18 cellular contexts compared by ENCODE assay signal in genomic region chr1:45793942-45794604, GRCh38. TPM values are rescaled to one million over a fixed set of nuclear protein-coding genes. Genes with fewer than 3 reads are reported as not detected.
A peak's percentile ranks its signal among the peaks of the same experiment; 100 is the strongest.
DNase-seq lines count a peak whose midpoint lies in the region; ATAC-seq and TF ChIP-seq lines count a peak whose summit lies in the region.
"Had no signal": no experiment of that assay in that cellular context is flagged by ENCODE, and none has a peak within 500 bp of the region (broad histone marks: within the 10 kb centered on the region; RNA-seq: fewer than 3 reads in every experiment).

No MANE protein-coding gene starts in this region.

- TF ChIP-seq RAD21 in HCT116 (IDR thresholded peaks at IDR 0.05; ENCODE audit: low read depth), result peak; percentile 17; the same call in 1 of the 2 replicates

- peak; percentile 71 for ATAC-seq in HCT116
- ATAC-seq: activated CD4-positive, CD25-positive, alpha-beta regulatory T cell treated with anti-CD3 and anti-CD28 coated beads, Interleukin-2, amount 50 U/mL, for 24 hours; activated naive CD4-positive, alpha-beta T cell treated with anti-CD3 and anti-CD28 coated beads, Interleukin-2, amount 50 U/mL, for 72 hours; mucosa of descending colon; T-cell had no signal

- H3K4me1 ChIP-seq in HCT116 (ENCODE audit: control insufficient read depth in 1 of 2, insufficient read depth in 2 of 2, low read length in 2 of 2) (no peaks in the 10 kb centered on the region; a peak in 1 of 4 replicates), OCI-LY7 (ENCODE audit: insufficient read depth, low read length, poor library complexity, severe bottlenecking) (peaks cover 25% of the 10 kb centered on the region), esophagus squamous epithelium (no peaks in the 10 kb centered on the region)
- H3K4me1 ChIP-seq: tibial artery had no signal

- peak overlapping the region; percentile 83 for H2AFZ ChIP-seq in HCT116 (ENCODE audit: low read depth, low read length, poor library complexity, severe bottlenecking)
- H2AFZ ChIP-seq in OCI-LY7 (ENCODE audit: low read length), result peak overlapping the region; percentile 95

- H3K27ac ChIP-seq in HCT116 (ENCODE audit: low read depth, low read length), result no peak overlapping the region
- peak overlapping the region; percentile 2 for H3K27ac ChIP-seq in OCI-LY7 (ENCODE audit: low read depth, low read length, poor library complexity, severe bottlenecking)
- no peak overlapping the region for H3K27ac ChIP-seq in esophagus squamous epithelium
- H3K27ac ChIP-seq: cardiac muscle cell, tibial artery had no signal

- H3K27me3 ChIP-seq in HCT116 (ENCODE audit: insufficient read depth, low read length), result no peaks in the 10 kb centered on the region
- H3K27me3 ChIP-seq in kidney epithelial cell (ENCODE audit: control insufficient read depth, insufficient read depth, low read length), result no peaks in the 10 kb centered on the region
- H3K27me3 ChIP-seq in esophagus squamous epithelium, result peaks cover 0 to 11% (median 0%) of the 10 kb centered on the region in 4 donors
- H3K27me3 ChIP-seq: cardiac muscle cell had no signal

- H3K9me2 ChIP-seq in HCT116 (ENCODE audit: insufficient read depth) (no peaks in the 10 kb centered on the region), OCI-LY7 (ENCODE audit: insufficient read depth, low read length) (no peaks in the 10 kb centered on the region)

- H4K20me1 ChIP-seq in HCT116 (ENCODE audit: insufficient read depth) (no peaks in the 10 kb centered on the region), OCI-LY7 (ENCODE audit: insufficient read depth, low read length) (no peaks in the 10 kb centered on the region)

- RAD21 ChIA-PET in HCT116 (lab: Charles Lee; ENCODE audit: low non-redundant PET in 1 of 2, low total read pairs in 2 of 2, uncharacterized antibody in 2 of 2, unreplicated experiment in 2 of 2), result no interaction called here

- POLR2A ChIA-PET in AG04449 (lab: Yijun Ruan, JAX), result no interaction called here
- POLR2A ChIA-PET in HCT116 (lab: Charles Lee), result interaction anchor here (1.2 kb wide), 1 partner anchor 107 kb away, joined by 3 read pairs; no protein-coding TSS in a partner anchor
- POLR2A ChIA-PET in OCI-LY7 (lab: Charles Lee), result interaction anchor here (1.0 to 1.7 kb wide), 2 partner anchors 9 to 92 kb away, joined by 3 to 9 read pairs; partner anchors contain the start of gene MAST2

- TF ChIP-seq POLR2A in HCT116 (IDR thresholded peaks at IDR 0.05; ENCODE audit: borderline replicate concordance, extremely low read depth, insufficient read depth, insufficient read length) (no peak), esophagus squamous epithelium (IDR thresholded peaks at IDR 0.05) (no peak)

- no peak overlapping the region for H3K9ac ChIP-seq in HCT116 (ENCODE audit: low read length)

- H3K79me2 ChIP-seq in HCT116 (ENCODE audit: insufficient read depth, low read length) (no peaks in the 10 kb centered on the region), OCI-LY7 (ENCODE audit: insufficient read depth, low read depth, low read length) (no peaks in the 10 kb centered on the region)

- H3K36me3 ChIP-seq in HCT116 (ENCODE audit: control insufficient read depth in 1 of 2, insufficient read depth in 2 of 2, low read length in 2 of 2) (no peaks in the 10 kb centered on the region), OCI-LY7 (ENCODE audit: insufficient read depth, low read length) (no peaks in the 10 kb centered on the region), kidney epithelial cell (ENCODE audit: control insufficient read depth, insufficient read depth, low read length) (no peaks in the 10 kb centered on the region), esophagus squamous epithelium (no peaks in the 10 kb centered on the region)
- H3K36me3 ChIP-seq: cardiac muscle cell, tibial artery had no signal

- H3K4me3 ChIP-seq in AG04449 (ENCODE audit: low read depth, low read length) (peak overlapping the region; percentile 23; the same call in 1 of the 2 replicates), HCT116 (replicated peaks in 1 of 2; ENCODE audit: low read depth in 1 of 2, low read length in 2 of 2) (no peak overlapping the region), OCI-LY7 (ENCODE audit: low read depth, low read length, poor library complexity, severe bottlenecking) (peak overlapping the region; percentile 57), kidney epithelial cell (ENCODE audit: low read depth, low read length) (no peak overlapping the region), esophagus squamous epithelium (no peak overlapping the region)
- H3K4me3 ChIP-seq: cardiac muscle cell, mucosa of descending colon, tibial artery had no signal

- WGBS in esophagus squamous epithelium, 2 donors, result 49 to 56% methylated on average over 6 of the region's 7 CpGs

- BruUV-seq in HCT116 (replicated peaks; lab: Mats Ljungman, UMichigan), result no TSS peak
- BruUV-seq in OCI-LY7 (replicated peaks; lab: Mats Ljungman, UMichigan), result no TSS peak

- H3K4me2 ChIP-seq in HCT116 (ENCODE audit: low read length) (peak overlapping the region; percentile 36), OCI-LY7 (ENCODE audit: low read length) (peak overlapping the region; percentile 75)

- DNase-seq in AG04449 (ENCODE audit: low read depth, low spot score), result no peak
- DNase-seq in HCT116 (ENCODE audit: low read depth, low spot score), result no peak
- peak; percentile 68 for DNase-seq in OCI-LY7 (ENCODE audit: low spot score)
- DNase-seq in kidney epithelial cell (ENCODE audit: low read depth), result no peak
- DNase-seq in esophagus squamous epithelium (lab: John Stamatoyannopoulos, UW), result no peak
- DNase-seq in epidermal melanocyte (ENCODE audit: insufficient read length, low spot score), result no peak
- no peak for DNase-seq in GDM1 (lab: John Stamatoyannopoulos, UW)
- DNase-seq in GM10266 (ENCODE audit: extremely low spot score), result no peak
- DNase-seq: islet precursor cell; KBM-7; mucosa of descending colon; NCI-H1930; stimulated activated CD4-positive, alpha-beta T cell treated with anti-CD3 and anti-CD28 coated beads, Interleukin-1b, Interleukin-23, amount 100 ng/mL, for 48 hours; T-cell; tibial artery had no signal

- CTCF ChIA-PET in AG04449 (lab: Yijun Ruan, JAX) (no interaction called here), HCT116 (lab: Charles Lee) (interaction anchor here (0.6 kb wide), 1 partner anchor 96 kb away, joined by 5 read pairs; no protein-coding TSS in a partner anchor), OCI-LY7 (lab: Charles Lee; ENCODE audit: unreplicated experiment) (no interaction called here)

- H3K9me3 ChIP-seq in HCT116 (ENCODE audit: control insufficient read depth in 1 of 2, insufficient read depth in 1 of 2, low read depth in 1 of 2, low read length in 2 of 2) (no peaks in the 10 kb centered on the region), OCI-LY7 (ENCODE audit: low read length) (no peaks in the 10 kb centered on the region), esophagus squamous epithelium (no peaks in the 10 kb centered on the region)
- H3K9me3 ChIP-seq: mucosa of descending colon, tibial artery had no signal

- TF ChIP-seq CTCF in AG04449 (IDR thresholded peaks at IDR 0.05; ENCODE audit: insufficient read depth, low read length, missing control alignments) (no peak), HCT116 (IDR thresholded peaks at IDR 0.05 in 2 of 3, conservative IDR thresholded peaks at IDR 0.05 in 1 of 3; ENCODE audit: borderline replicate concordance in 1 of 3, insufficient read depth in 1 of 3, low read depth in 2 of 3, low read length in 2 of 3) (no peak), OCI-LY7 (conservative IDR thresholded peaks at IDR 0.05; ENCODE audit: low read length) (peak; percentile 63; the same call in 1 of the 2 replicates), kidney epithelial cell (IDR thresholded peaks at IDR 0.05; ENCODE audit: insufficient read depth, low read length, poor library complexity, severe bottlenecking) (peak; percentile 1), esophagus squamous epithelium (IDR thresholded peaks at IDR 0.05) (no peak), GM10266 (IDR thresholded peaks at IDR 0.05; ENCODE audit: control insufficient read depth, insufficient read depth, low read depth, missing control alignments) (no peak)

- intact Hi-C loops in HCT116 (cut with micrococcal nuclease) (no loop called here), OCI-LY7 (cut with micrococcal nuclease; ENCODE audit: unreplicated experiment) (no loop called here), esophagus squamous epithelium (cut with DNase I) (no loop called here)

TF ChIP-seq in HCT116, 20 proteins besides CTCF, POLR2A, EP300 and RAD21:
- TF ChIP-seq, protein P1, sequence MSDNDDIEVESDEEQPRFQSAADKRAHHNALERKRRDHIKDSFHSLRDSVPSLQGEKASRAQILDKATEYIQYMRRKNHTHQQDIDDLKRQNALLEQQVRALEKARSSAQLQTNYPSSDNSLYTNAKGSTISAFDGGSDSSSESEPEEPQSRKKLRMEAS (IDR thresholded peaks at IDR 0.05), result no peak
- TF ChIP-seq POLR2AphosphoS5 (IDR thresholded peaks at IDR 0.05; ENCODE audit: low read depth, low read length) (no peak), CEBPB (IDR thresholded peaks at IDR 0.05; ENCODE audit: low read depth) (no peak), SRF (IDR thresholded peaks at IDR 0.05; ENCODE audit: low read depth) (no peak)

RNA-seq across cellular contexts. Expression of gene MAST2, which starts 9.3 kb away (rescaled TPM):
- total RNA-seq in HCT116 (2021; ENCODE audit: unreplicated experiment) (41.9 TPM), OCI-LY7 (2022) (59.6 and 67.2 TPM in 2 replicates), kidney epithelial cell (26.6 and 30.7 TPM in 2 replicates), esophagus squamous epithelium (10 to 100 TPM in 3 of 4 donors, 1 to 10 TPM in 1; 8.3 to 24.8 (median 14.5) TPM)
- 36.5 and 37.0 TPM in 2 replicates for polyA plus RNA-seq in HCT116 (2012)
- total RNA-seq in OCI-LY7 (2014; rRNA removed; shearing (Covaris generic)), result 25.5 and 32.1 TPM in 2 replicates

RNA-seq across cellular contexts. Expression of gene IPP, which starts 43.6 kb away (rescaled TPM):
- total RNA-seq in HCT116 (2021; ENCODE audit: unreplicated experiment) (13.8 TPM), OCI-LY7 (2022) (13.2 and 17.9 TPM in 2 replicates), kidney epithelial cell (6.7 and 9.0 TPM in 2 replicates), esophagus squamous epithelium (1 to 10 TPM; 6.4 to 8.4 (median 7.4) TPM)
- polyA plus RNA-seq in HCT116 (2012), result 6.3 and 7.7 TPM in 2 replicates
- 4.6 and 6.3 TPM in 2 replicates for total RNA-seq in OCI-LY7 (2014; rRNA removed; shearing (Covaris generic))

Comparison
In these comparisons a context has a peak if more than half of its experiments do, and no peak if none do; other contexts are left out.
1. H3K4me3 ChIP-seq: peak in AG04449 (single experiment) and OCI-LY7 (single experiment); none in HCT116 (0 of 2), kidney epithelial cell (single experiment) and esophagus squamous epithelium (0 of 4).
2. CTCF ChIP-seq: peak in OCI-LY7 (single experiment) and kidney epithelial cell (single experiment); none in AG04449 (single experiment), HCT116 (0 of 3), esophagus squamous epithelium (0 of 6) and GM10266 (single experiment).